In the genomic region with DNA sequence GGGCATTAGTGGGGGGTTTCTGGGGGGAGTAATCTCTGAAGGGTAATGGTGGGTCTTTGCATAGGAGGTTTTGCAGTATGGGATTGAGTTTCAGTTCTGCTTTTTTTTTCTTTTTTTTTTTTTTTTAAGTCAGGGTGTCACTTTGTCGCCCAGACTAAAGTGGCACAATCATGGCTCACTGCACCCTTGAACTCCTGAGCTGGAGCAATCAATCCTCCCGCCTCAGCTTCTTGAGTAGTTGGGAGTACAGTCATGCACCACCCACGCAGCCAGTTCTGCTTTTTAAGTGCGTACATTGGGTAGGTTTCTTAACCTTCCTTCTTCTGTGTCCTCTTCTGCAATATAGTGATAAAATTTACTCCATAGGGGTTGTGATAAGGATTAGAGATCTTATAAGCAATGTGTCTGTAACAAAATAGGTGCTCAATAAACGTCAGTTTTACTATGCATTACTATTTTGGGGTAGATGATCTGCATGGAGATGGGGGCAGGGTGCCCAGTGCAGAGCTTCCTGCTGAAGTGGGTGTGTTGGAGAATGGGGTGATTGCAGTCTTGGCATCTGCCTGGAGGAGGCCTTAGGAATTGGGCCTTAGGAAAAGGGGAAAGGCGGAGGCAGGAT, we compare ENCODE assay signal across 12 cellular contexts. TPM values are rescaled to one million over a fixed set of nuclear protein-coding genes. Genes with fewer than 3 reads are reported as not detected.
DNase-seq lines count a peak whose midpoint lies in the region; ATAC-seq and TF ChIP-seq lines count a peak whose summit lies in the region.
"Had no signal": no experiment of that assay in that cellular context is flagged by ENCODE, and none has a peak within 500 bp of the region (broad histone marks: within the 10 kb centered on the region; RNA-seq: fewer than 3 reads in every experiment).

No MANE protein-coding gene starts in this region.

- no peaks in the 10 kb centered on the region for H3K79me1 ChIP-seq in IMR-90 (ENCODE audit: low read depth in 1 of 2, low read length in 2 of 2)

- H3K79me2 ChIP-seq in DOHH2 (ENCODE audit: control insufficient read depth, low read length) (no peaks in the 10 kb centered on the region), PC-9 (ENCODE audit: low read depth) (no peaks in the 10 kb centered on the region)

- H3K9me2 ChIP-seq in DOHH2 (replicated peaks; ENCODE audit: control insufficient read depth, low read length) = no peaks in the 10 kb centered on the region
- no peaks in the 10 kb centered on the region for H3K9me2 ChIP-seq in PC-9 (ENCODE audit: insufficient read depth)

- no peak overlapping the region for H3K23ac ChIP-seq in IMR-90 (ENCODE audit: low read depth, low read length)

- no peak overlapping the region for H2AK9ac ChIP-seq in IMR-90 (replicated peaks; ENCODE audit: low read depth, low read length, poor library complexity)

- no peak overlapping the region for H2AFZ ChIP-seq in IMR-90 (replicated peaks; ENCODE audit: low read length, poor library complexity)
- H2AFZ ChIP-seq in PC-9 = no peak overlapping the region

- H3K56ac ChIP-seq in IMR-90 (ENCODE audit: extremely low read depth, insufficient read depth, low read length) = no peak overlapping the region

- DNase-seq in IMR-90 (peak; percentile 73), UCSD-AML1 (lab: John Stamatoyannopoulos, UW; ENCODE audit: unreplicated experiment) (peak; percentile 57), naive B cell (peak; percentile 54), NCI-H1436 treated with DMSO at 0.1 percent for 48 hours (lab: John Stamatoyannopoulos, UW) (no peak), HuH-7.5 (ENCODE audit: low spot score) (no peak), PC-9 (no peak)
- DNase-seq: NCI-H510A treated with DMSO at 0.1 percent for 48 hours, nephron progenitor cell, thyroid gland had no signal

- H4K20me1 ChIP-seq in DOHH2 (ENCODE audit: control insufficient read depth, insufficient read depth, low read depth, low read length) = no peaks in the 10 kb centered on the region
- no peaks in the 10 kb centered on the region for H4K20me1 ChIP-seq in IMR-90 (ENCODE audit: insufficient read depth, low read length)
- H4K20me1 ChIP-seq in PC-9 (ENCODE audit: insufficient read depth) = no peaks in the 10 kb centered on the region

- no peak for TF ChIP-seq POLR2A in IMR-90 (IDR thresholded peaks at IDR 0.05; ENCODE audit: low read depth, low read length)

- no peak overlapping the region for H3K9ac ChIP-seq in IMR-90 (ENCODE audit: low read depth, low read length)

- H3K18ac ChIP-seq in IMR-90 (ENCODE audit: low read depth, low read length) = no peak overlapping the region

- dilution Hi-C loops in IMR-90 (cut with HindIII; ENCODE audit: low sequenced_read_pairs, unreplicated experiment) = no loop called here

- H3K9me1 ChIP-seq in IMR-90 (ENCODE audit: insufficient read depth, low read length) = no peaks in the 10 kb centered on the region

- no peak for TF ChIP-seq RAD21 in IMR-90 (IDR thresholded peaks at IDR 0.05; ENCODE audit: low read length)

- H3K4me1 ChIP-seq in DOHH2 (ENCODE audit: control insufficient read depth, low read length) (peaks cover 64% of the 10 kb centered on the region), IMR-90 (ENCODE audit: control insufficient read depth, insufficient read depth, low read length) (0 out of 2 replicates have a peak, but pooled peaks cover 2% of the 10 kb centered on the region), PC-9 (replicated peaks; ENCODE audit: insufficient read depth) (no peaks in the 10 kb centered on the region)

- no peak overlapping the region for H4K8ac ChIP-seq in IMR-90 (ENCODE audit: low read depth in 2 of 2, low read length in 2 of 2)

- H3F3A ChIP-seq in DOHH2 (ENCODE audit: control insufficient read depth, insufficient read depth) (peaks cover 15% of the 10 kb centered on the region), PC-9 (ENCODE audit: insufficient read depth, low read depth) (peaks cover 3% of the 10 kb centered on the region; the same call in 1 of the 2 replicates)

- no peaks in the 10 kb centered on the region for H3K36me3 Mint-ChIP-seq in naive B cell

- no CpG with 5 or more reads among the region's 6 CpGs for WGBS in IMR-90 (ENCODE audit: extremely low coverage in 2 of 2, insufficient read length in 1 of 2), 2 experiments

- H3K4me3 ChIP-seq in DOHH2 (ENCODE audit: low read length) = peak overlapping the region; percentile 55
- H3K4me3 ChIP-seq in IMR-90 (ENCODE audit: insufficient read depth, low read depth, low read length) = no peak overlapping the region
- no peak overlapping the region for H3K4me3 ChIP-seq in PC-9
- H3K4me3 ChIP-seq: thyroid gland had no signal

- peak overlapping the region; percentile 70 for H3K4me2 ChIP-seq in DOHH2 (ENCODE audit: low read length)
- H3K4me2 ChIP-seq in IMR-90 (ENCODE audit: low read depth, low read length) = no peak overlapping the region
- H3K4me2 ChIP-seq in PC-9 = no peak overlapping the region

- in situ Hi-C loops in IMR-90 (cut with MboI; ENCODE audit: low sequenced_read_pairs) = no loop called here

- H3K14ac ChIP-seq in IMR-90 (replicated peaks; ENCODE audit: low read depth, low read length) = no peak overlapping the region

- CTCF ChIA-PET in IMR-90 (lab: Yijun Ruan, JAX) (interaction anchor here (1.1 kb wide), 1 partner anchor 52 kb away, joined by 3 read pairs; no protein-coding TSS in a partner anchor), PC-9 (lab: Charles Lee) (no interaction called here)

- no peaks in the 10 kb centered on the region for H3K9me3 ChIP-seq in DOHH2 (ENCODE audit: control insufficient read depth, insufficient read depth, low read length)
- no peaks in the 10 kb centered on the region for H3K9me3 ChIP-seq in IMR-90 (ENCODE audit: control insufficient read depth, insufficient read depth, low read length)
- no peaks in the 10 kb centered on the region for H3K9me3 ChIP-seq in PC-9 (ENCODE audit: insufficient read depth, low read depth)
- H3K9me3 ChIP-seq: thyroid gland had no signal

- H4K5ac ChIP-seq in IMR-90 (ENCODE audit: low read depth, low read length) = no peak overlapping the region

- H3K27ac ChIP-seq in DOHH2 (ENCODE audit: low read depth, low read length) = peak overlapping the region; percentile 75
- no peak overlapping the region for H3K27ac ChIP-seq in IMR-90 (ENCODE audit: insufficient read depth, low read length)
- H3K27ac ChIP-seq in PC-9 = no peak overlapping the region
- H3K27ac ChIP-seq: thyroid gland had no signal

- no peak overlapping the region for H4K91ac ChIP-seq in IMR-90 (ENCODE audit: insufficient read depth, low read depth, low read length)

- H3K27ac Mint-ChIP-seq in naive B cell = peak overlapping the region; percentile 55 to 88 (median 77)

- intact Hi-C loops in IMR-90 (cut with micrococcal nuclease) = no loop called here
- intact Hi-C loops in PC-9 (cut with micrococcal nuclease; ENCODE audit: unreplicated experiment) = no loop called here

- no peak overlapping the region for H2BK15ac ChIP-seq in IMR-90 (ENCODE audit: low read depth, low read length)

- H2AK5ac ChIP-seq in IMR-90 (ENCODE audit: low read depth, low read length) = no peak overlapping the region

- H3K4me3 Mint-ChIP-seq in naive B cell = peak overlapping the region in 7 of 8 donors; percentile 40 to 79 (median 59)

- H3K27me3 Mint-ChIP-seq in naive B cell = peaks cover 25 to 32% (median 25%) of the 10 kb centered on the region in 3 donors

- no peak overlapping the region for H2BK20ac ChIP-seq in IMR-90 (ENCODE audit: low read depth, low read length)

- no peak overlapping the region for H3K4ac ChIP-seq in IMR-90 (ENCODE audit: low read depth, low read length)

- peaks cover 37 to 43% (median 40%) of the 10 kb centered on the region in 3 donors for H3K4me1 Mint-ChIP-seq in naive B cell

- no peaks in the 10 kb centered on the region for H3K9me3 Mint-ChIP-seq in naive B cell
- H3K9me3 Mint-ChIP-seq: nephron progenitor cell had no signal

- no peak overlapping the region for H2BK120ac ChIP-seq in IMR-90 (ENCODE audit: low read depth, low read length)

- no peak for ATAC-seq in IMR-90 (ENCODE audit: low read depth)
- peak; percentile 82 for ATAC-seq in naive B cell (ENCODE audit: low read depth in 2 of 2)
- ATAC-seq in HG02763 (IDR thresholded peaks at IDR 0.05; ENCODE audit: unreplicated experiment) = no peak

- POLR2A ChIA-PET in IMR-90 (lab: Charles Lee; ENCODE audit: unreplicated experiment) (no interaction called here), PC-9 (lab: Charles Lee; ENCODE audit: unreplicated experiment) (no interaction called here)

- H3K36me3 ChIP-seq in DOHH2 (ENCODE audit: control insufficient read depth, low read length) (no peaks in the 10 kb centered on the region), IMR-90 (ENCODE audit: control insufficient read depth, insufficient read depth, low read length) (no peaks in the 10 kb centered on the region), PC-9 (ENCODE audit: low read depth) (no peaks in the 10 kb centered on the region)
- H3K36me3 ChIP-seq: thyroid gland had no signal

- no TSS peak for BruUV-seq in IMR-90 (replicated peaks; lab: Mats Ljungman, UMichigan)
- no TSS peak for BruUV-seq in PC-9 (replicated peaks; lab: Mats Ljungman, UMichigan)

- TF ChIP-seq CTCF in DOHH2 (IDR thresholded peaks at IDR 0.05; ENCODE audit: low read depth, low read length, poor library complexity, severe bottlenecking) (no peak), IMR-90 (conservative IDR thresholded peaks at IDR 0.05; ENCODE audit: low read depth, low read length) (no peak), PC-9 (conservative IDR thresholded peaks at IDR 0.05) (no peak)

- no peak overlapping the region for H2BK5ac ChIP-seq in IMR-90 (ENCODE audit: low read depth, low read length, poor library complexity, severe bottlenecking)

- H3K27me3 ChIP-seq in DOHH2 (ENCODE audit: control insufficient read depth, low read length) = peaks cover 14% of the 10 kb centered on the region
- H3K27me3 ChIP-seq in IMR-90 (ENCODE audit: control insufficient read depth, insufficient read depth, low read length) = peaks cover 48% of the 10 kb centered on the region
- H3K27me3 ChIP-seq in PC-9 (ENCODE audit: insufficient read depth, low read depth) = peaks cover 18% of the 10 kb centered on the region; the same call in 1 of the 2 replicates
- H3K27me3 ChIP-seq: thyroid gland had no signal

RNA-seq across cellular contexts. Expression of a gene that starts 9.6 kb away (rescaled TPM):
- total RNA-seq in IMR-90 (2012; rRNA removed) (8.1 and 9.1 TPM in 2 replicates), PC-9 (2021) (19.7 and 21.2 TPM in 2 replicates)
- polyA plus RNA-seq in IMR-90 (2012; rRNA removed) (18.6 and 18.7 TPM in 2 replicates), naive B cell (ENCODE audit: low read depth in 6 of 6) (not detected)
- 19.1 and 20.1 TPM in 2 replicates for polyA plus RNA-seq in IMR-90 (2012; cell fraction: cytosol; rRNA removed)
- polyA plus RNA-seq in IMR-90 (2012; cell fraction: nucleus; rRNA removed; ENCODE audit: low replicate concordance) = 20.7 and 36.8 TPM in 2 replicates

RNA-seq across cellular contexts. Expression of a gene that starts 40.3 kb away (rescaled TPM):
- total RNA-seq in IMR-90 (2012; rRNA removed) (53.3 and 64.7 TPM in 2 replicates), PC-9 (2021) (30.6 and 35.2 TPM in 2 replicates)
- polyA plus RNA-seq in IMR-90 (2012; rRNA removed) (67.6 and 77.2 TPM in 2 replicates), naive B cell (ENCODE audit: low read depth in 6 of 6) (1 to 10 TPM; 3.5 to 6.4 (median 4.8) TPM)
- 36.7 and 46.7 TPM in 2 replicates for polyA plus RNA-seq in IMR-90 (2012; cell fraction: cytosol; rRNA removed)
- polyA plus RNA-seq in IMR-90 (2012; cell fraction: nucleus; rRNA removed; ENCODE audit: low replicate concordance) = 417 and 427 TPM in 2 replicates

RNA-seq across cellular contexts. Expression of a gene that starts 40.4 kb away (rescaled TPM):
- total RNA-seq in IMR-90 (2012; rRNA removed) (0.83 and 0.90 TPM in 2 replicates), PC-9 (2021) (2.3 and 2.8 TPM in 2 replicates)
- polyA plus RNA-seq in IMR-90 (2012; rRNA removed) (1.5 and 1.8 TPM in 2 replicates), naive B cell (ENCODE audit: low read depth in 6 of 6) (under 1 TPM in 2 of 6 donors, not detected in 4; 0.23 to 0.87 TPM)
- polyA plus RNA-seq in IMR-90 (2012; cell fraction: cytosol; rRNA removed) = 0.97 and 2.0 TPM in 2 replicates
- polyA plus RNA-seq in IMR-90 (2012; cell fraction: nucleus; rRNA removed; ENCODE audit: low replicate concordance) = 6.5 and 8.7 TPM in 2 replicates

RNA-seq across cellular contexts. Expression of a gene that starts 59.7 kb away (rescaled TPM):
- total RNA-seq in IMR-90 (2012; rRNA removed) (not detected in 2 replicates), PC-9 (2021) (not detected in 2 replicates)
- polyA plus RNA-seq in IMR-90 (2012; rRNA removed) (not detected in 2 replicates), naive B cell (ENCODE audit: low read depth in 6 of 6) (not detected)
- not detected in 2 replicates for polyA plus RNA-seq in IMR-90 (2012; cell fraction: cytosol; rRNA removed)
- polyA plus RNA-seq in IMR-90 (2012; cell fraction: nucleus; rRNA removed; ENCODE audit: low replicate concordance) = not detected in 2 replicates
- total RNA-seq: T-helper 1 cell treated with Interleukin-12 subunit alpha and Interleukin-12 subunit beta and Interleukin-4 antibody, amounts not matched to agents 30 ng/mL and 1 ng/mL, for 36 hours; thyroid gland had no signal

Comparison
In these comparisons a context has a peak if more than half of its experiments do, and no peak if none do; other contexts are left out.
1. ATAC-seq: peak in naive B cell (2 of 2); none in IMR-90 (single experiment) and HG02763 (single experiment).
2. DNase-seq: peak in IMR-90 (single experiment), UCSD-AML1 (single experiment) and naive B cell (single experiment); none in NCI-H1436 treated with DMSO at 0.1 percent for 48 hours (single experiment), HuH-7.5 (single experiment) and PC-9 (0 of 2).